Comparison of ENCODE assay signal across 15 cellular contexts in the genomic region with DNA sequence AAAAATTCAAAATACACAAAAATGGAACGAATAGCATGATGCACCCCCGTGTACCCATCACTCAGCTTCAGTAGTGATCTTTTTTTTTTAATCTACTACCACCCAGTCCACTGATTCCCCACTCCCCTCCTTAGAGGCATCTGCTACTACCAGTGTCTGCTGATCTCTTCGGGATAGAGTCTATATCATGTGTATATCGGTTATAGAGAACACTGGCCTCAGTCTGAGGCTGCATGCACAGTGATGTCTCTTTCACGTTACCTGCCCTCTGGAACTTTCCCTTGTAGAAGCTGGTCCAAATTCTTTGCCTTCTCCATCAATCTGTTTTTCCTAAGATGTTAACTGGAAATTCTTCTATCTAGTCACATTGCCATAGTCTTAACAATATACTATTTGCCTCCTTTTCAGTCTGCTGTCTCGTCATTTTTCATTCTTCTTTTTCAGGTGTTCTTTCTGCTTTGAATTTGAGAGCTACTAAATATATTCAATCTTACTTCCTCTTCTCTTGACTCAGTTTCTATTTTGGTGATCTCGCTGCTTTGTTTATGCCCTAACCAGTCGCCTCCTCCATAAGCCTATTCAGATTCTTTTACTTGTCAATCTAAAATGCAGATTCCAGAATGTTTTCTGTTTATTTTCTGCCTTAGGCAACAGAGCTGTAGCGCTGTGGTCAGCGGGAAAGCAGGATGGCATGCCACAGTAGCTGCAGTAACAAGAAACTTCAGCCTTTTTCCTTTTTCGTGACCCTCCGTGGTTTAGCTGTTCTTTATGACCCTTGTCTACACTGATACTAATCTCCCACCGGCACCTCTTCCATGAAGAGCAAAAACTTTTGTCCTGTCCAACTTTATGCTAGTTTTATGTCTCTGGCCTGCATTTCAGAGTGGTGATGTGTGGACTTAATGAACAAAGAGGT.
DNase-seq lines count a peak whose midpoint lies in the region; ATAC-seq and TF ChIP-seq lines count a peak whose summit lies in the region.
"Had no signal": no experiment of that assay in that cellular context is flagged by ENCODE, and none has a peak within 500 bp of the region (broad histone marks: within the 10 kb centered on the region; RNA-seq: fewer than 3 reads in every experiment).

No MANE protein-coding gene starts in this region.

- peaks cover 47% of the 10 kb centered on the region for H3F3A ChIP-seq in SU-DHL-6 (ENCODE audit: insufficient read depth)

- H3K36me3 ChIP-seq in SU-DHL-6 (ENCODE audit: low read length) (no peaks in the 10 kb centered on the region; the same call in 1 of the 2 replicates), mesenchymal stem cell (ENCODE audit: control insufficient read depth in 1 of 2, insufficient read depth in 2 of 2, low read depth in 1 of 2, low read length in 2 of 2) (peaks cover 6 to 28% of the 10 kb centered on the region in 2 experiments)
- H3K36me3 ChIP-seq: pancreas had no signal

- H4K20me1 ChIP-seq in SU-DHL-6 (ENCODE audit: low read depth, low read length) = no peaks in the 10 kb centered on the region

- H3K4me2 ChIP-seq in SU-DHL-6 (ENCODE audit: low read depth, low read length, poor library complexity, severe bottlenecking) = peak overlapping the region; percentile 89
- no peak overlapping the region for H3K4me2 ChIP-seq in mesenchymal stem cell (ENCODE audit: low read length, poor library complexity, severe bottlenecking)

- peaks cover 7% of the 10 kb centered on the region for H3K79me1 ChIP-seq in mesenchymal stem cell (replicated peaks; ENCODE audit: low read length, poor library complexity, severe bottlenecking)

- H3K9ac ChIP-seq in SU-DHL-6 (ENCODE audit: low read length) (peak overlapping the region; percentile 60), mesenchymal stem cell (ENCODE audit: low read length) (no peak overlapping the region)

- no peak overlapping the region for H2BK5ac ChIP-seq in mesenchymal stem cell (ENCODE audit: low read depth, low read length, poor library complexity, severe bottlenecking)

- no peaks in the 10 kb centered on the region for H3K27me3 ChIP-seq in SU-DHL-6 (ENCODE audit: low read length)
- no peaks in the 10 kb centered on the region for H3K27me3 ChIP-seq in mesenchymal stem cell (ENCODE audit: control insufficient read depth in 1 of 2, insufficient read depth in 1 of 2, low read length in 2 of 2)
- H3K27me3 ChIP-seq: pancreas, spleen had no signal

- WGBS in mesenchymal stem cell = 77% methylated on average over 11 of the region's 13 CpGs

- H3K4me1 ChIP-seq in mesenchymal stem cell (ENCODE audit: control insufficient read depth, insufficient read depth, low read depth, low read length) = peaks cover 2% of the 10 kb centered on the region
- H3K4me1 ChIP-seq: pancreas, spleen had no signal

- H2AFZ ChIP-seq in SU-DHL-6 (ENCODE audit: low read depth, low read length, severe bottlenecking) = no peak overlapping the region
- no peak overlapping the region for H2AFZ ChIP-seq in mesenchymal stem cell (ENCODE audit: low read depth, low read length)

- no peak overlapping the region for H3K4ac ChIP-seq in mesenchymal stem cell (ENCODE audit: low read depth in 1 of 2, low read length in 2 of 2)

- peak overlapping the region; percentile 58 for H3K4me3 ChIP-seq in SU-DHL-6 (ENCODE audit: insufficient read depth, low read length, poor library complexity, severe bottlenecking)
- no peak overlapping the region for H3K4me3 ChIP-seq in mesenchymal stem cell (ENCODE audit: insufficient read depth in 1 of 2, low read depth in 1 of 2, low read length in 2 of 2)
- H3K4me3 ChIP-seq: pancreas, spleen had no signal

- H4K91ac ChIP-seq in mesenchymal stem cell (ENCODE audit: low read length) = no peak overlapping the region

- DNase-seq in GM10248 (ENCODE audit: extremely low spot score) (peak; percentile 28), mesenchymal stem cell (peak; percentile 47), NCI-H1930 (lab: John Stamatoyannopoulos, UW) (no peak), cerebellum (ENCODE audit: low spot score) (no peak), omental fat pad (ENCODE audit: low spot score) (no peak)
- DNase-seq: central memory CD4-positive, alpha-beta T cell; GOT3; NCI-H446 treated with DMSO at 0.1 percent for 48 hours; pancreas; spleen; T-cell had no signal

- no peak overlapping the region for H3K23ac ChIP-seq in mesenchymal stem cell (ENCODE audit: low read length in 2 of 2)

- no peak overlapping the region for H2BK15ac ChIP-seq in mesenchymal stem cell (ENCODE audit: low read depth, poor library complexity, severe bottlenecking)

- H3K9me3 ChIP-seq in SU-DHL-6 (ENCODE audit: insufficient read depth, low read length) (no peaks in the 10 kb centered on the region), mesenchymal stem cell (ENCODE audit: control insufficient read depth, low read length) (no peaks in the 10 kb centered on the region)
- H3K9me3 ChIP-seq: pancreas, spleen had no signal

- ATAC-seq in GM21723 (IDR thresholded peaks at IDR 0.05; ENCODE audit: unreplicated experiment) (peak; percentile 69), GM18858 (IDR thresholded peaks at IDR 0.05; ENCODE audit: unreplicated experiment) (no peak), omental fat pad (ENCODE audit: low FRiP score) (no peak)
- ATAC-seq: activated naive CD4-positive, alpha-beta T cell treated with anti-CD3 and anti-CD28 coated beads, Interleukin-2, amount 50 U/mL, for 72 hours; pancreas; T-cell had no signal

- no peak overlapping the region for H3K18ac ChIP-seq in mesenchymal stem cell (ENCODE audit: low read depth in 1 of 2, low read length in 2 of 2)

- TF ChIP-seq CTCF in GM10248 (IDR thresholded peaks at IDR 0.05; ENCODE audit: control extremely low read depth, extremely low read depth, low read depth, missing control alignments) (no peak), SU-DHL-6 (IDR thresholded peaks at IDR 0.05; ENCODE audit: insufficient read depth, low read length, poor library complexity, severe bottlenecking) (no peak), omental fat pad (IDR thresholded peaks at IDR 0.05) (no peak)

- H3K14ac ChIP-seq in mesenchymal stem cell (ENCODE audit: low read length in 2 of 2) = no peak overlapping the region

- peak overlapping the region; percentile 97 for H3K27ac ChIP-seq in SU-DHL-6 (ENCODE audit: low read depth, low read length)
- no peak overlapping the region for H3K27ac ChIP-seq in mesenchymal stem cell (ENCODE audit: low read length, poor library complexity, severe bottlenecking)
- H3K27ac ChIP-seq: pancreas, spleen had no signal

- H3K9me2 ChIP-seq in SU-DHL-6 (replicated peaks; ENCODE audit: insufficient read depth, low read length) = no peaks in the 10 kb centered on the region

- H2BK120ac ChIP-seq in mesenchymal stem cell (ENCODE audit: low read depth, low read length) = no peak overlapping the region

- peaks cover 42% of the 10 kb centered on the region for H3K79me2 ChIP-seq in SU-DHL-6 (ENCODE audit: insufficient read depth, low read length)

- POLR2A ChIA-PET in GM10248 (lab: Yijun Ruan, JAX) = no interaction called here

- CTCF ChIA-PET in GM10248 (lab: Yijun Ruan, JAX) = interaction anchor here (0.7 to 1.4 kb wide), 3 partner anchors 9 to 141 kb away, joined by 3 to 4 read pairs (median 4); no protein-coding TSS in a partner anchor

- H2BK12ac ChIP-seq in mesenchymal stem cell (ENCODE audit: low read length in 2 of 2) = no peak overlapping the region

- H2AK5ac ChIP-seq in mesenchymal stem cell (ENCODE audit: low read length, severe bottlenecking) = no peak overlapping the region

- H4K8ac ChIP-seq in mesenchymal stem cell (ENCODE audit: low read length) = no peak overlapping the region

Comparison
In these comparisons a context has a peak if more than half of its experiments do, and no peak if none do; other contexts are left out.
1. DNase-seq: peak in GM10248 (single experiment) and mesenchymal stem cell (single experiment); none in NCI-H1930 (0 of 2), cerebellum (single experiment) and omental fat pad (single experiment).